8 cellular contexts compared by ENCODE assay signal in genomic region chr1:154386643-154387352, GRCh38.
DNase-seq lines count a peak whose midpoint lies in the region; ATAC-seq, FAIRE-seq and TF ChIP-seq lines count a peak whose summit lies in the region.

No MANE protein-coding gene starts in this region.

- H3K27me3 ChIP-seq in OCI-LY3 (ENCODE audit: low read depth, low read length), result no peaks in the 10 kb centered on the region

- no peak for TF ChIP-seq CTCF in OCI-LY3 (IDR thresholded peaks at IDR 0.05; ENCODE audit: low read depth, low read length)

- no peaks in the 10 kb centered on the region for H3K79me2 ChIP-seq in OCI-LY3 (ENCODE audit: low read length)

- peak; percentile 53 for FAIRE-seq in GM19239 (lab: Jason Lieb, UNC)

- no peaks in the 10 kb centered on the region for H3K9me3 ChIP-seq in OCI-LY3 (ENCODE audit: insufficient read depth, low read length)

- peak overlapping the region; percentile 75 for H3K9ac ChIP-seq in OCI-LY3 (ENCODE audit: low read length)

- peaks cover 31% of the 10 kb centered on the region for H3K4me1 ChIP-seq in OCI-LY3 (ENCODE audit: low read length)

- H2AFZ ChIP-seq in OCI-LY3 (ENCODE audit: low read depth, low read length), result peak overlapping the region; percentile 56

- DNase-seq in GM19239 (ENCODE audit: insufficient read length, low spot score) (no peak), NCI-H526 (lab: John Stamatoyannopoulos, UW) (no peak), AML-193 (lab: John Stamatoyannopoulos, UW) (no peak), AG08396 (ENCODE audit: low spot score) (no peak)
- peak; percentile 86 for DNase-seq in activated naive CD4-positive, alpha-beta T cell treated with Interleukin-2 at 50 U/mL for 16 hours
- DNase-seq in stimulated activated CD4-positive, alpha-beta T cell treated with anti-CD3 and anti-CD28 coated beads, Interleukin-2, amount 100 ng/mL, for 4 hours (ENCODE audit: low read depth), result peak; percentile 83

- peak overlapping the region; percentile 91 for H3K27ac ChIP-seq in OCI-LY3 (ENCODE audit: low read length)

- peak overlapping the region; percentile 83 for H3K4me2 ChIP-seq in OCI-LY3 (ENCODE audit: low read length)

- no peak for ATAC-seq in HG02884 (IDR thresholded peaks at IDR 0.05; ENCODE audit: unreplicated experiment)

- H3K4me3 ChIP-seq in OCI-LY3 (ENCODE audit: low read length), result peak overlapping the region; percentile 67

- no peaks in the 10 kb centered on the region for H3K36me3 ChIP-seq in OCI-LY3 (replicated peaks; ENCODE audit: low read depth, low read length)

- H4K20me1 ChIP-seq in OCI-LY3 (ENCODE audit: insufficient read depth, low read length), result no peaks in the 10 kb centered on the region

Comparison
In these comparisons a context has a peak if more than half of its experiments do, and no peak if none do; other contexts are left out.
1. DNase-seq: peak in activated naive CD4-positive, alpha-beta T cell treated with Interleukin-2 at 50 U/mL for 16 hours (single experiment) and stimulated activated CD4-positive, alpha-beta T cell treated with anti-CD3 and anti-CD28 coated beads, Interleukin-2, amount 100 ng/mL, for 4 hours (single experiment); none in GM19239 (single experiment), NCI-H526 (0 of 2), AML-193 (0 of 2) and AG08396 (single experiment).